ENCODE assay signal across 32 cellular contexts in the genomic region with DNA sequence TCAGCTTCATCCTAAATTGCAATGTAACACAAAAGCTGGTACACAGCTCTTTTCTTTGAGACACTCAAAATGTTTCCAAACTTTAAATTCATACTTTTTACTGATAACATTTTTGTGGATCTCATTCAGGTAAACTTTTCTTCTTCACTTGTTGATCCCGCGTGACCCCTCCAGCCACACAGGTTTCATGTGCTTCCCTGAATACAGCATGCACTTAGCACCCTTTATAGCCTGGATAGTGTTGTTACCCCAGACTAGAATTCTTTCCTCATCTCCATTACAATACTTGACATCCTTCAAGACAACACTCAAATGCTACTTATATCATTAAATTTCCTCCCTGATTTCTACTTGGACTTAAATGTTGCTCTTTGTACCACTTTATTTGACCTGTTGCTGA.
DNase-seq lines count a peak whose midpoint lies in the region; ATAC-seq and TF ChIP-seq lines count a peak whose summit lies in the region.
"Had no signal": no experiment of that assay in that cellular context is flagged by ENCODE, and none has a peak within 500 bp of the region (broad histone marks: within the 10 kb centered on the region; RNA-seq: fewer than 3 reads in every experiment).

No MANE protein-coding gene starts in this region.

- H3K4me1 ChIP-seq in mammary epithelial cell (ENCODE audit: insufficient read depth, low read length) (no peaks in the 10 kb centered on the region), right lobe of liver (peaks cover 0 to 78% (median 23%) of the 10 kb centered on the region in 4 donors), sigmoid colon (peaks cover 0 to 68% (median 36%) of the 10 kb centered on the region in 4 donors)
- H3K4me1 ChIP-seq: tibial nerve had no signal

- no peaks in the 10 kb centered on the region for H3K27me3 Mint-ChIP-seq in MCF 10A (ENCODE audit: insufficient read depth, unreplicated experiment)
- H3K27me3 Mint-ChIP-seq: activated CD4-positive, alpha-beta memory T cell treated with anti-CD3 and anti-CD28 coated beads for 36 hours; effector memory CD8-positive, alpha-beta T cell had no signal

- no peak overlapping the region for H3K9ac ChIP-seq in mammary epithelial cell (ENCODE audit: insufficient read depth, low read length)

- DNase-seq in MCF 10A (ENCODE audit: unreplicated experiment) (no peak), mammary epithelial cell (no peak), right lobe of liver (peak in 1 of 3 donors; percentile 51), sigmoid colon (no peak), left cardiac atrium (no peak), GM20000 (ENCODE audit: low spot score) (no peak), iPS-NIHi11 (ENCODE audit: low spot score) (no peak)
- DNase-seq: 8988T; activated CD4-positive, alpha-beta memory T cell treated with anti-CD3 and anti-CD28 coated beads for 36 hours; activated CD4-positive, alpha-beta T cell treated with anti-CD3 and anti-CD28 coated beads for 1 hour; activated naive CD4-positive, alpha-beta T cell treated with Interleukin-2 at 50 U/mL for 16 hours; Caco-2; caudate nucleus; DND-41; effector memory CD8-positive, alpha-beta T cell; heart right ventricle; NCI-H1417 treated with DMSO at 0.1 percent for 48 hours; NCI-H2029 treated with DMSO at 0.1 percent for 48 hours; NCI-H226; NCI-H69; ovary; PC-9; right cardiac atrium; Right ventricle myocardium superior; stimulated activated CD4-positive, alpha-beta T cell treated with anti-CD3 and anti-CD28 coated beads, Interleukin-12 subunit alpha, Interleukin-12 subunit beta, amount 100 ng/mL, for 4 hours; stimulated activated CD4-positive, alpha-beta T cell treated with anti-CD3 and anti-CD28 coated beads, Interleukin-2, amount 100 ng/mL, for 48 hours had no signal

- H2AFZ ChIP-seq in mammary epithelial cell (ENCODE audit: low read depth, low read length) = no peak overlapping the region
- H2AFZ ChIP-seq: PC-9 had no signal

- TF ChIP-seq POLR2A in right lobe of liver (IDR thresholded peaks at IDR 0.05) (no peak), sigmoid colon (IDR thresholded peaks at IDR 0.05) (no peak)

- WGBS in mammary epithelial cell (ENCODE audit: low coverage, missing lambda C conversion rate) = 100% methylated on average over 2 of the region's 2 CpGs
- WGBS in right lobe of liver (ENCODE audit: insufficient coverage, low coverage, low lambda C conversion rate, missing lambda C conversion rate) = 47% methylated on average over 2 of the region's 2 CpGs
- 95 to 98% methylated on average over 2 of the region's 2 CpGs for WGBS in sigmoid colon, 2 donors

- H3K27me3 ChIP-seq in mammary epithelial cell (ENCODE audit: insufficient read depth, low read length) (no peaks in the 10 kb centered on the region), right lobe of liver (no peaks in the 10 kb centered on the region), sigmoid colon (no peaks in the 10 kb centered on the region)
- H3K27me3 ChIP-seq: heart right ventricle, ovary, tibial nerve had no signal

- H3K4me3 Mint-ChIP-seq in MCF 10A (ENCODE audit: unreplicated experiment) = no peak overlapping the region
- H3K4me3 Mint-ChIP-seq: activated CD4-positive, alpha-beta memory T cell treated with anti-CD3 and anti-CD28 coated beads for 36 hours; activated T-helper 1 cell treated with anti-CD3 and anti-CD28 coated beads, Interleukin-12 subunit alpha, Interleukin-12 subunit beta, Interleukin-2, Interleukin-4 antibody, amounts not matched to agents 30 ng/mL and 10 ng/mL and 1 ng/mL, durations not matched to agents 14 hours and 24 hours and 36 hours; CD14-positive monocyte; effector memory CD8-positive, alpha-beta T cell had no signal

- H3K27ac Mint-ChIP-seq in MCF 10A (ENCODE audit: low read depth, unreplicated experiment) = peak overlapping the region; percentile 3
- H3K27ac Mint-ChIP-seq: activated CD4-positive, alpha-beta memory T cell treated with anti-CD3 and anti-CD28 coated beads for 36 hours; activated T-helper 1 cell treated with anti-CD3 and anti-CD28 coated beads, Interleukin-12 subunit alpha, Interleukin-12 subunit beta, Interleukin-2, Interleukin-4 antibody, amounts not matched to agents 30 ng/mL and 10 ng/mL and 1 ng/mL, durations not matched to agents 14 hours and 24 hours and 36 hours; CD14-positive monocyte; effector memory CD8-positive, alpha-beta T cell had no signal

- no peaks in the 10 kb centered on the region for H3K36me3 Mint-ChIP-seq in MCF 10A (ENCODE audit: insufficient read depth, unreplicated experiment)
- H3K36me3 Mint-ChIP-seq: activated CD4-positive, alpha-beta memory T cell treated with anti-CD3 and anti-CD28 coated beads for 36 hours; CD14-positive monocyte had no signal

- TF ChIP-seq CTCF in MCF 10A (IDR thresholded peaks at IDR 0.05; ENCODE audit: unreplicated experiment) (no peak), mammary epithelial cell (conservative IDR thresholded peaks at IDR 0.05 in 1 of 2, IDR thresholded peaks at IDR 0.05 in 1 of 2; ENCODE audit: extremely low read depth in 1 of 2, insufficient read depth in 1 of 2, low read depth in 1 of 2, low read length in 2 of 2) (no peak), right lobe of liver (IDR thresholded peaks at IDR 0.05) (no peak), sigmoid colon (IDR thresholded peaks at IDR 0.05) (no peak), GM20000 (IDR thresholded peaks at IDR 0.05; ENCODE audit: extremely low read depth, missing control alignments) (no peak)

- H3K9me3 ChIP-seq in mammary epithelial cell (replicated peaks; ENCODE audit: insufficient read depth, low read length) (no peaks in the 10 kb centered on the region), right lobe of liver (no peaks in the 10 kb centered on the region), sigmoid colon (no peaks in the 10 kb centered on the region)
- H3K9me3 ChIP-seq: Caco-2, heart right ventricle, ovary, tibial nerve had no signal

- ATAC-seq in right lobe of liver (peak in 3 of 4 donors; percentile 7 to 29 (median 25)), left cardiac atrium (no peak), HG03442 (IDR thresholded peaks at IDR 0.05; ENCODE audit: unreplicated experiment) (no peak)
- ATAC-seq: effector memory CD8-positive, alpha-beta T cell; heart right ventricle; right cardiac atrium had no signal

- H3K4me3 ChIP-seq in mammary epithelial cell (replicated peaks in 1 of 3; ENCODE audit: insufficient read depth in 1 of 3, low read depth in 2 of 3, low read length in 3 of 3) (no peak overlapping the region), right lobe of liver (no peak overlapping the region), sigmoid colon (no peak overlapping the region)
- H3K4me3 ChIP-seq: heart right ventricle, lung, ovary, PC-9, tibial nerve had no signal

- H4K20me1 ChIP-seq in mammary epithelial cell (ENCODE audit: insufficient read depth, low read length) = no peaks in the 10 kb centered on the region

- H3K36me3 ChIP-seq in mammary epithelial cell (ENCODE audit: insufficient read depth, low read length) (no peaks in the 10 kb centered on the region), right lobe of liver (no peaks in the 10 kb centered on the region), sigmoid colon (no peaks in the 10 kb centered on the region)
- H3K36me3 ChIP-seq: heart right ventricle, ovary, tibial nerve had no signal

- BruUV-seq in MCF 10A (replicated peaks; lab: Mats Ljungman, UMichigan) (no TSS peak), mammary epithelial cell (replicated peaks; lab: Mats Ljungman, UMichigan) (no TSS peak)

- H3K27ac ChIP-seq in mammary epithelial cell (ENCODE audit: insufficient read depth, low read depth, low read length) (no peak overlapping the region), right lobe of liver (peak overlapping the region in 2 of 3 donors; percentile 60 to 66), sigmoid colon (peak overlapping the region in 3 of 4 donors; percentile 82 to 87 (median 85))
- H3K27ac ChIP-seq: heart right ventricle, HL-60, tibial nerve had no signal

- POLR2A ChIA-PET in MCF 10A (lab: Yijun Ruan, JAX) = interaction anchor here (0.6 to 3.4 kb wide), 9 partner anchors 15 to 55 kb away, joined by 3 to 19 read pairs (median 6); no protein-coding TSS in a partner anchor

- TF ChIP-seq EP300 in sigmoid colon (IDR thresholded peaks at IDR 0.05) = no peak

- peaks cover 8% of the 10 kb centered on the region for H3K4me1 Mint-ChIP-seq in MCF 10A (ENCODE audit: insufficient read depth, unreplicated experiment)
- H3K4me1 Mint-ChIP-seq: CD14-positive monocyte had no signal

- dilution Hi-C loops in mammary epithelial cell (cut with HindIII; ENCODE audit: low sequenced_read_pairs) = loop anchor here (5.0 kb wide), 1 partner anchor 56 kb away; no protein-coding TSS in a partner anchor

- in situ Hi-C loops in mammary epithelial cell (cut with MboI; ENCODE audit: low sequenced_read_pairs in 2 of 2) = no loop called here

- H3K79me2 ChIP-seq in mammary epithelial cell (ENCODE audit: insufficient read depth, low read length) = no peaks in the 10 kb centered on the region

- no peak overlapping the region for H3K4me2 ChIP-seq in mammary epithelial cell (ENCODE audit: insufficient read depth, low read depth, low read length)
- H3K4me2 ChIP-seq: PC-9 had no signal

- no peaks in the 10 kb centered on the region for H3K9me3 Mint-ChIP-seq in MCF 10A (ENCODE audit: unreplicated experiment)
- H3K9me3 Mint-ChIP-seq: activated CD4-positive, alpha-beta memory T cell treated with anti-CD3 and anti-CD28 coated beads for 36 hours; activated T-helper 1 cell treated with anti-CD3 and anti-CD28 coated beads, Interleukin-12 subunit alpha, Interleukin-12 subunit beta, Interleukin-2, Interleukin-4 antibody, amounts not matched to agents 30 ng/mL and 10 ng/mL and 1 ng/mL, durations not matched to agents 14 hours and 24 hours and 36 hours; CD14-positive monocyte; effector memory CD8-positive, alpha-beta T cell had no signal

- CTCF ChIA-PET in MCF 10A (lab: Yijun Ruan, JAX) = no interaction called here
- CTCF ChIA-PET in mammary epithelial cell (lab: Charles Lee; ENCODE audit: low non-redundant PET) = no interaction called here

- intact Hi-C loops in MCF 10A (cut with micrococcal nuclease) = no loop called here
- intact Hi-C loops in mammary epithelial cell (cut with micrococcal nuclease) = no loop called here
- intact Hi-C loops in right lobe of liver (cut with DNase I) = loop anchor here in 1 of 2 donors (10.0 kb wide), 1 partner anchor 52 kb away; no protein-coding TSS in a partner anchor
- intact Hi-C loops in sigmoid colon (cut with DNase I) = loop anchor here (2.0 to 5.0 kb wide), 8 partner anchors 48 to 354 kb away; no protein-coding TSS in a partner anchor
- intact Hi-C loops in left cardiac atrium (cut with DNase I) = no loop called here

Comparison
In these comparisons a context has a peak if more than half of its experiments do, and no peak if none do; other contexts are left out.
1. ATAC-seq: peak in right lobe of liver (3 of 4); none in left cardiac atrium (0 of 2) and HG03442 (single experiment).